17 cellular contexts compared by ENCODE assay signal in genomic region chr17:19305761-19306159, GRCh38. TPM values are rescaled to one million over a fixed set of nuclear protein-coding genes. Genes with fewer than 3 reads are reported as not detected.
DNase-seq lines count a peak whose midpoint lies in the region; ATAC-seq, FAIRE-seq and TF ChIP-seq lines count a peak whose summit lies in the region.
"Had no signal": no experiment of that assay in that cellular context is flagged by ENCODE, and none has a peak within 500 bp of the region (broad histone marks: within the 10 kb centered on the region; RNA-seq: fewer than 3 reads in every experiment).

No MANE protein-coding gene starts in this region.

- H3K27me3 ChIP-seq in DOHH2 (ENCODE audit: control insufficient read depth, low read length), result peaks cover 68% of the 10 kb centered on the region
- no peaks in the 10 kb centered on the region; a peak in 1 of 4 replicates for H3K27me3 ChIP-seq in GM12878 (replicated peaks in 1 of 2; ENCODE audit: control insufficient read depth in 2 of 2, insufficient read depth in 2 of 2, low read length in 1 of 2)
- H3K27me3 ChIP-seq: hepatocyte, suprapubic skin had no signal

- H3K4me1 ChIP-seq in DOHH2 (ENCODE audit: control insufficient read depth, low read length) (peaks cover 67% of the 10 kb centered on the region), GM12878 (ENCODE audit: control insufficient read depth, insufficient read depth, low read length) (peaks cover 46% of the 10 kb centered on the region)

- SMC1A ChIA-PET in GM12878 (lab: Charles Lee; ENCODE audit: uncharacterized antibody, unreplicated experiment), result interaction anchor here (0.6 to 2.4 kb wide), 12 partner anchors 11 to 58 kb away, joined by 3 to 11 read pairs (median 4); no protein-coding TSS in a partner anchor

- no TSS peak for BruUV-seq in GM12878 (replicated peaks; lab: Mats Ljungman, UMichigan)

- H3K27me3 Mint-ChIP-seq in neural crest cell (ENCODE audit: low read depth), result no peaks in the 10 kb centered on the region

- no peaks in the 10 kb centered on the region for H3K9me2 ChIP-seq in DOHH2 (replicated peaks; ENCODE audit: control insufficient read depth, low read length)

- H3F3A ChIP-seq in DOHH2 (ENCODE audit: control insufficient read depth, insufficient read depth), result peaks cover 15% of the 10 kb centered on the region; the same call in 1 of the 2 replicates

- FAIRE-seq in GM12878 (lab: Jason Lieb, UNC), result no peak
- FAIRE-seq: H1 had no signal

- no peaks in the 10 kb centered on the region for H3K36me3 ChIP-seq in DOHH2 (ENCODE audit: control insufficient read depth, low read length)
- no peaks in the 10 kb centered on the region for H3K36me3 ChIP-seq in GM12878 (ENCODE audit: control insufficient read depth in 2 of 2, insufficient read depth in 2 of 2, low read length in 1 of 2)

- no peaks in the 10 kb centered on the region for H3K9me3 Mint-ChIP-seq in neural crest cell
- H3K9me3 Mint-ChIP-seq: WTC11 had no signal

- in situ Hi-C loops in GM12878 (cut with MboI), result no loop called here
- in situ Hi-C loops in GM13976 (cut with MboI; ENCODE audit: low sequenced_read_pairs, unreplicated experiment), result no loop called here

- H3K4me3 Mint-ChIP-seq in neural crest cell, result no peak overlapping the region
- H3K4me3 Mint-ChIP-seq: WTC11 had no signal

- CTCF ChIA-PET in GM12878 (lab: Yijun Ruan, JAX), result interaction anchor here (0.9 to 1.6 kb wide), 5 partner anchors 16 to 57 kb away, joined by 3 to 8 read pairs (median 3); partner anchors contain the start of gene B9D1

- H3K9ac ChIP-seq in GM12878 (ENCODE audit: control insufficient read depth, insufficient read depth, low read length), result no peak overlapping the region

- peak overlapping the region; percentile 97 for H3K27ac Mint-ChIP-seq in neural crest cell (ENCODE audit: unreplicated experiment)
- H3K27ac Mint-ChIP-seq: WTC11 had no signal

- TF ChIP-seq CTCF in DOHH2 (IDR thresholded peaks at IDR 0.05; ENCODE audit: low read depth, low read length, poor library complexity, severe bottlenecking) (no peak), GM12878 (IDR thresholded peaks at IDR 0.05 in 2 of 3, conservative IDR thresholded peaks at IDR 0.05 in 1 of 3; ENCODE audit: control insufficient read depth in 2 of 3, extremely low read depth in 1 of 3, insufficient read depth in 1 of 3, low read depth in 3 of 3, low read length in 3 of 3) (no peak), neural crest cell (conservative IDR thresholded peaks at IDR 0.05) (no peak), GM13976 (IDR thresholded peaks at IDR 0.05; ENCODE audit: borderline replicate concordance, control extremely low read depth, extremely low read depth, insufficient read depth, missing control alignments) (no peak)

- POLR2A ChIA-PET in GM12878 (lab: Charles Lee), result interaction anchor here (0.9 to 1.7 kb wide), 5 partner anchors 12 to 72 kb away, joined by 3 to 6 read pairs (median 3); partner anchors contain the start of gene MAPK7

- H2AFZ ChIP-seq in GM12878 (ENCODE audit: control insufficient read depth, low read depth, low read length), result no peak overlapping the region
- H2AFZ ChIP-seq: hepatocyte had no signal

- peaks cover 50% of the 10 kb centered on the region for H3K4me1 Mint-ChIP-seq in neural crest cell

- H3K27ac ChIP-seq in DOHH2 (ENCODE audit: low read depth, low read length) (0 out of 2 replicates have a peak overlapping the region, but pooled peaks have one; percentile 4), GM12878 (ENCODE audit: control insufficient read depth, insufficient read depth) (no peak overlapping the region)
- H3K27ac ChIP-seq: hepatocyte, suprapubic skin had no signal

- H3K9me3 ChIP-seq in DOHH2 (ENCODE audit: control insufficient read depth, insufficient read depth, low read length) (no peaks in the 10 kb centered on the region), GM12878 (replicated peaks; ENCODE audit: control insufficient read depth, insufficient read depth, low read length) (no peaks in the 10 kb centered on the region)
- H3K9me3 ChIP-seq: suprapubic skin had no signal

- no peak for TF ChIP-seq RAD21 in GM12878 (IDR thresholded peaks at IDR 0.05; ENCODE audit: insufficient read depth, low read depth, low read length)

- intact Hi-C loops in GM12878 (cut with micrococcal nuclease; ENCODE audit: unreplicated experiment), result no loop called here

- H4K20me1 ChIP-seq in DOHH2 (ENCODE audit: control insufficient read depth, insufficient read depth, low read depth, low read length) (peaks cover 27% of the 10 kb centered on the region), GM12878 (ENCODE audit: control insufficient read depth, insufficient read depth) (peaks cover 3% of the 10 kb centered on the region; the same call in 1 of the 2 replicates)

- H3K4me3 ChIP-seq in DOHH2 (ENCODE audit: low read length), result peak overlapping the region; percentile 7; the same call in 1 of the 2 replicates
- H3K4me3 ChIP-seq in GM12878, result no peak overlapping the region
- H3K4me3 ChIP-seq: hepatocyte, suprapubic skin had no signal

- RAD21 ChIA-PET in GM12878 (lab: Charles Lee; ENCODE audit: unreplicated experiment), result interaction anchor here (0.7 to 2.0 kb wide), 6 partner anchors 11 to 72 kb away, joined by 4 to 10 read pairs (median 4); partner anchors contain the start of genes B9D1 and MAPK7

- WGBS in GM12878 (ENCODE audit: insufficient coverage, insufficient replicate concordance, low lambda C conversion rate, missing lambda C conversion rate), result 85% methylated on average over 5 of the region's 5 CpGs

- no peak for TF ChIP-seq EP300 in GM12878 (IDR thresholded peaks at IDR 0.05; ENCODE audit: borderline replicate concordance in 1 of 2, control insufficient read depth in 1 of 2, low read depth in 2 of 2, low read length in 2 of 2)

- TF ChIP-seq POLR2A in GM12878 (IDR thresholded peaks at IDR 0.05; ENCODE audit: low read depth, low read length), result no peak

- no peaks in the 10 kb centered on the region for H3K36me3 Mint-ChIP-seq in neural crest cell (ENCODE audit: low read depth)

- DNase-seq in NAMALWA (ENCODE audit: low spot score), result peak; percentile 15
- no peak for DNase-seq in GM12878 (ENCODE audit: low read depth, low spot score)
- DNase-seq in neural crest cell (ENCODE audit: low read depth, low spot score), result no peak
- no peak for DNase-seq in NCI-H1105 (lab: John Stamatoyannopoulos, UW)
- no peak for DNase-seq in GM13976 (ENCODE audit: low spot score)
- DNase-seq: cerebellar nuclear complex, islet precursor cell, KG1, mesenchymal stem cell, NCI-H1436, NCI-H2227 treated with DMSO at 0.1 percent for 48 hours had no signal

- H3K4me2 ChIP-seq in DOHH2 (ENCODE audit: low read length) (peak overlapping the region; percentile 69), GM12878 (ENCODE audit: control insufficient read depth, insufficient read depth) (peak overlapping the region; percentile 73)
- H3K4me2 ChIP-seq: hepatocyte had no signal

- H3K79me2 ChIP-seq in DOHH2 (ENCODE audit: control insufficient read depth, low read length) (no peaks in the 10 kb centered on the region), GM12878 (ENCODE audit: control insufficient read depth, insufficient read depth, low read length) (no peaks in the 10 kb centered on the region)

- ATAC-seq in GM12878 (no peak), HG03520 (IDR thresholded peaks at IDR 0.05; ENCODE audit: unreplicated experiment) (no peak)
- ATAC-seq: WTC11 had no signal

TF ChIP-seq in GM12878, 131 proteins besides CTCF, POLR2A, EP300 and RAD21:
- TF ChIP-seq CREB1 (IDR thresholded peaks at IDR 0.05; ENCODE audit: low read depth) (no peak), RUNX3 (IDR thresholded peaks at IDR 0.05; ENCODE audit: low read length) (peak; percentile 31; the same call in 1 of the 2 replicates), SIN3A (IDR thresholded peaks at IDR 0.05; ENCODE audit: low read depth, low read length) (no peak), MLLT1 (IDR thresholded peaks at IDR 0.05) (peak; percentile 38; the same call in 1 of the 2 replicates)

RNA-seq across cellular contexts. Expression of gene B9D1, which starts 56.8 kb away (rescaled TPM):
- total RNA-seq in GM12878 (2013; cell fraction: nucleolus; rRNA removed), result 11.3 and 12.0 TPM in 2 replicates
- total RNA-seq in GM12878 (2014; rRNA removed) (8.3 and 9.4 TPM in 2 replicates), GM12878 (2014; rRNA removed; fragmentation: Illumina TruSeq; extraction: Trizol) (4.5 and 5.9 TPM in 2 replicates), GM12878 (2021) (8.1 and 9.5 TPM in 2 replicates), neural crest cell (15.4 and 17.9 TPM in 2 replicates)
- polyA plus RNA-seq in GM12878 (2011; ENCODE audit: low read depth), result 12.7 TPM
- polyA plus RNA-seq in GM12878 (2011; rRNA removed) (5.0 and 10.4 TPM in 2 replicates), GM12878 (2014; fragmentation: Illumina TruSeq; extraction: Trizol) (4.9 and 8.7 TPM in 2 replicates), GM12878 (2014; fragmentation: Nextera tagmentation; extraction: Ambion mirVana) (10 to 100 TPM in 1 of 2 experiments, 1 to 10 TPM in 1; 8.2 to 10.2 TPM), GM12878 (2014; rRNA removed) (11.8 and 14.9 TPM in 2 replicates), GM12878 (2016; fragmentation: Nextera tagmentation; extraction: Ambion mirVana) (10 to 100 TPM; 16.4 to 18.3 TPM)
- polyA plus RNA-seq in GM12878 (2011; cell fraction: cytosol; rRNA removed), result 15.0 TPM in 2 replicates
- polyA plus RNA-seq in GM12878 (2011; cell fraction: nucleus; rRNA removed), result 14.0 and 16.5 TPM in 2 replicates
- polyA plus RNA-seq in GM12878 (2012), result 8.7 and 8.9 TPM in 2 replicates
- 6.3 and 9.0 TPM in 2 replicates for polyA minus RNA-seq in GM12878 (2011; rRNA and poly(A)+ RNA removed)
- 1.5 and 3.7 TPM in 2 replicates for polyA minus RNA-seq in GM12878 (2011; cell fraction: cytosol; rRNA and poly(A)+ RNA removed)
- 2.9 and 5.4 TPM in 2 replicates for polyA minus RNA-seq in GM12878 (2011; cell fraction: nucleus; rRNA and poly(A)+ RNA removed)
